ENCODE assay signal across 12 cellular contexts in the genomic region with DNA sequence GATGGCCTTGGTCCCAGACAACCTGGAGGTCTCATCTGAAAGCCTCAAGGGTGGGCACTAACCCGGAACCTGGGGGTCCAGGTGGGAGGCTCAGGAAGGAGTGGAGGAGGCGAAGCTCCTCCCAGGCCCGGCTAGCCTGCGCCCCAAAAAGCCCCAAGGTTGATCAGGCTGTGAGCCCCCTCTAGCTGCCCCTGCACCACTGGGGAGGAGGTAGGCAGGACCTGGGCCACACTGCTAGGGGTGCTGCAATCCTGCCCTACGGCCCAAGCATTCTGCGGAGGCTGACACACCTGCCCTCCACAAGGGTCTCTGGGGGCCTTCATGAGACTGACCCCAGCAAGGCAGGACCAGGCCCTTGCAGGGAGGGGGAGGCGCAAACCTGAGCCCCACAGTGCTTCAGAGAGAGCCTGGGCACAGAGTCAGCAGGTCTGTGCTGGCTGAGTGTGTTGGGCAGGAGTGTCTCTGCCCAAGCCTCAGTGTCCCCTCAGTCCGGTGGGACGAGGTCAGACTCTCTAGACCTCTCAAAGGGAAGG. TPM values are rescaled to one million over a fixed set of nuclear protein-coding genes. Genes with fewer than 3 reads are reported as not detected.
A peak's percentile ranks its signal among the peaks of the same experiment; 100 is the strongest.
DNase-seq lines count a peak whose midpoint lies in the region; ATAC-seq, FAIRE-seq and TF ChIP-seq lines count a peak whose summit lies in the region.
"Had no signal": no experiment of that assay in that cellular context is flagged by ENCODE, and none has a peak within 500 bp of the region (broad histone marks: within the 10 kb centered on the region; RNA-seq: fewer than 3 reads in every experiment).

No MANE protein-coding gene starts in this region.

- H3K27ac Mint-ChIP-seq in stimulated activated memory B cell treated with anti-CD40 and anti-IgM and Interleukin-4, amounts not matched to agents 10 μg/mL and 1 μg/mL and 100 μg/mL, for 72 hours = no peak overlapping the region

- H4K20me1 ChIP-seq in H1 (replicated peaks in 1 of 2; ENCODE audit: control insufficient read depth in 1 of 2, insufficient read depth in 2 of 2, low read length in 2 of 2) = peaks cover 3 to 18% of the 10 kb centered on the region in 2 experiments

- TF ChIP-seq POLR2A in H1 (IDR thresholded peaks at IDR 0.05; ENCODE audit: control extremely low read depth in 1 of 2, low read depth in 2 of 2, low read length in 2 of 2) = no peak

- no peaks in the 10 kb centered on the region for H3K36me3 Mint-ChIP-seq in stimulated activated memory B cell treated with anti-CD40 and anti-IgM and Interleukin-4, amounts not matched to agents 10 μg/mL and 1 μg/mL and 100 μg/mL, for 72 hours

- H3K9ac ChIP-seq in H1 (replicated peaks in 1 of 4; ENCODE audit: extremely low read depth in 1 of 4, low read depth in 3 of 4, low read length in 3 of 4) (no peak overlapping the region), mucosa of rectum (ENCODE audit: low read depth in 1 of 2, low read length in 2 of 2) (peak overlapping the region in 1 of 2 donors; percentile 28)

- H3K36me3 ChIP-seq in HEK293 (ENCODE audit: control insufficient read depth in 2 of 2, insufficient read depth in 1 of 2, low read length in 2 of 2) (no peaks in the 10 kb centered on the region), H1 (ENCODE audit: control insufficient read depth in 2 of 4, insufficient read depth in 4 of 4, low read length in 3 of 4) (no peaks in the 10 kb centered on the region), mucosa of rectum (ENCODE audit: control insufficient read depth in 2 of 2, insufficient read depth in 2 of 2, low read length in 2 of 2) (no peaks in the 10 kb centered on the region)
- H3K36me3 ChIP-seq: BE2C had no signal

- H3K4me3 ChIP-seq in HEK293 (ENCODE audit: low read depth, low read length) = no peak overlapping the region
- no peak overlapping the region for H3K4me3 ChIP-seq in H1 (ENCODE audit: extremely low read depth in 1 of 4, insufficient read depth in 2 of 4, low read depth in 3 of 4, low read length in 4 of 4)
- H3K4me3 ChIP-seq in mucosa of rectum (ENCODE audit: low read length in 2 of 2) = no peak overlapping the region

- H2BK5ac ChIP-seq in H1 (ENCODE audit: low read depth, low read length) = no peak overlapping the region

- no peak overlapping the region for H2AFZ ChIP-seq in H1 (ENCODE audit: low read length)

- TF ChIP-seq CTCF in HEK293 (tag by site-specific recombination; IDR thresholded peaks at IDR 0.05) (no peak), H1 (IDR thresholded peaks at IDR 0.05; ENCODE audit: control extremely low read depth in 1 of 3, insufficient read depth in 1 of 3, low read depth in 1 of 3, low read length in 3 of 3) (no peak)

- TF ChIP-seq EP300 in H1 (IDR thresholded peaks at IDR 0.05; ENCODE audit: borderline replicate concordance in 1 of 2, low read depth in 2 of 2, low read length in 2 of 2) = no peak

- peaks cover 0 to 47% of the 10 kb centered on the region in 2 experiments; a peak in 2 of 4 replicates for H3K79me2 ChIP-seq in H1 (ENCODE audit: control insufficient read depth in 1 of 2, insufficient read depth in 2 of 2, low read length in 2 of 2)

- H3K27ac ChIP-seq in HEK293 (ENCODE audit: extremely low read depth, low read depth, low read length) = no peak overlapping the region
- no peak overlapping the region for H3K27ac ChIP-seq in H1 (ENCODE audit: low read depth, low read length)
- peak overlapping the region; percentile 48 to 63 for H3K27ac ChIP-seq in mucosa of rectum (ENCODE audit: low read depth in 2 of 2, low read length in 2 of 2)

- no peak overlapping the region for H3K56ac ChIP-seq in H1 (replicated peaks; ENCODE audit: insufficient read length, low read depth, low read length)

- H3K4me2 ChIP-seq in H1 (ENCODE audit: insufficient read depth in 1 of 2, low read depth in 2 of 2, low read length in 2 of 2) = no peak overlapping the region

- H4K91ac ChIP-seq in H1 (replicated peaks; ENCODE audit: insufficient read length, low read length) = no peak overlapping the region

- no peak overlapping the region for H3K23ac ChIP-seq in H1 (ENCODE audit: insufficient read length)

- H3K9me3 Mint-ChIP-seq in stimulated activated memory B cell treated with anti-CD40 and anti-IgM and Interleukin-4, amounts not matched to agents 10 μg/mL and 1 μg/mL and 100 μg/mL, for 72 hours = no peaks in the 10 kb centered on the region

- no peak overlapping the region for H2BK20ac ChIP-seq in H1 (ENCODE audit: low read length)

- no peak overlapping the region for H3K4ac ChIP-seq in H1 (replicated peaks; ENCODE audit: insufficient read length, low read depth, low read length)

- no peaks in the 10 kb centered on the region for H3K27me3 Mint-ChIP-seq in stimulated activated memory B cell treated with anti-CD40 and anti-IgM and Interleukin-4, amounts not matched to agents 10 μg/mL and 1 μg/mL and 100 μg/mL, for 72 hours

- POLR2A ChIA-PET in HEK293 (lab: Yijun Ruan, JAX) = no interaction called here
- POLR2A ChIA-PET in H1 (lab: Charles Lee; ENCODE audit: partially characterized antibody) = interaction anchor here (0.7 kb wide), 1 partner anchor 18 kb away, joined by 3 read pairs; no protein-coding TSS in a partner anchor

- H4K8ac ChIP-seq in H1 (ENCODE audit: extremely low read depth, insufficient read depth, low read length) = peak overlapping the region; percentile 72

- no peaks in the 10 kb centered on the region for H3K27me3 ChIP-seq in H1 (replicated peaks in 1 of 4; ENCODE audit: control insufficient read depth in 3 of 4, extremely low read depth in 1 of 4, insufficient read depth in 3 of 4, low read length in 3 of 4)
- no peaks in the 10 kb centered on the region for H3K27me3 ChIP-seq in mucosa of rectum (ENCODE audit: control insufficient read depth in 2 of 2, insufficient read depth in 2 of 2, low read length in 2 of 2)
- H3K27me3 ChIP-seq: BE2C had no signal

- no peak for DNase-seq in H1 (ENCODE audit: low read depth in 1 of 2, low spot score in 2 of 2)
- no peak for DNase-seq in NCI-H69 (lab: John Stamatoyannopoulos, UW)
- no peak for DNase-seq in DMS79 (lab: John Stamatoyannopoulos, UW)
- DNase-seq in NCI-H82 (lab: John Stamatoyannopoulos, UW) = no peak
- DNase-seq: BE2C, NCI-H1105 treated with DMSO at 0.1 percent for 48 hours, NCI-H2171, RPMI8226 had no signal

- TF ChIP-seq RAD21 in H1 (IDR thresholded peaks at IDR 0.05 in 1 of 2, conservative IDR thresholded peaks at IDR 0.05 in 1 of 2; ENCODE audit: low read depth in 2 of 2, low read length in 2 of 2) = no peak

- H3K79me1 ChIP-seq in H1 (ENCODE audit: low read depth, low read length) = peaks cover 31% of the 10 kb centered on the region

- H3K23me2 ChIP-seq in H1 (ENCODE audit: low read depth, low read length) = peaks cover 2% of the 10 kb centered on the region; the same call in 1 of the 2 replicates

- no peaks in the 10 kb centered on the region for H3K4me1 Mint-ChIP-seq in stimulated activated memory B cell treated with anti-CD40 and anti-IgM and Interleukin-4, amounts not matched to agents 10 μg/mL and 1 μg/mL and 100 μg/mL, for 72 hours

- H2BK12ac ChIP-seq in H1 (ENCODE audit: low read depth, low read length) = no peak overlapping the region

- CTCF ChIA-PET in HEK293 (lab: Yijun Ruan, JAX) = interaction anchor here (1.0 kb wide), 1 partner anchor 13 kb away, joined by 3 read pairs; no protein-coding TSS in a partner anchor
- CTCF ChIA-PET in H1 (lab: Charles Lee; ENCODE audit: partially characterized antibody) = interaction anchor here (0.6 to 3.7 kb wide), 4 partner anchors 10 to 29 kb away, joined by 3 to 19 read pairs (median 4); no protein-coding TSS in a partner anchor

- H4K5ac ChIP-seq in H1 (ENCODE audit: insufficient read length, low read depth, low read length) = no peak overlapping the region

- no peak overlapping the region for H2BK120ac ChIP-seq in H1 (replicated peaks; ENCODE audit: low read depth, low read length)

- no peak overlapping the region for H2AK5ac ChIP-seq in H1 (ENCODE audit: low read depth, low read length)

- H3K14ac ChIP-seq in H1 (ENCODE audit: insufficient read length) = no peak overlapping the region

- H3K4me1 ChIP-seq in HEK293 (ENCODE audit: control insufficient read depth, insufficient read depth, low read length) (no peaks in the 10 kb centered on the region; the same call in 1 of the 2 replicates), H1 (replicated peaks in 1 of 4; ENCODE audit: control insufficient read depth in 3 of 4, insufficient read depth in 4 of 4, low read length in 3 of 4) (peaks cover 0 to 11% (median 5%) of the 10 kb centered on the region in 4 experiments; a peak in 5 of 7 replicates), mucosa of rectum (ENCODE audit: control insufficient read depth in 2 of 2, insufficient read depth in 2 of 2, low read length in 2 of 2) (peaks cover 34 to 46% of the 10 kb centered on the region in 2 donors)

- ATAC-seq in stimulated activated memory B cell treated with anti-CD40 and anti-IgM and Interleukin-4, amounts not matched to agents 10 μg/mL and 1 μg/mL and 100 μg/mL, for 72 hours = peak; percentile 11

- H2BK15ac ChIP-seq in H1 (ENCODE audit: low read length) = no peak overlapping the region

- no peak overlapping the region for H3K4me3 Mint-ChIP-seq in stimulated activated memory B cell treated with anti-CD40 and anti-IgM and Interleukin-4, amounts not matched to agents 10 μg/mL and 1 μg/mL and 100 μg/mL, for 72 hours

- H3K18ac ChIP-seq in H1 (ENCODE audit: extremely low read depth, low read length) = peak overlapping the region; percentile 24; the same call in 1 of the 2 replicates

- H3K9me3 ChIP-seq in HEK293 (ENCODE audit: control insufficient read depth, insufficient read depth, low read depth, low read length) (no peaks in the 10 kb centered on the region), H1 (ENCODE audit: insufficient read depth in 2 of 2, low read depth in 1 of 2, low read length in 1 of 2) (no peaks in the 10 kb centered on the region), mucosa of rectum (ENCODE audit: control insufficient read depth in 2 of 2, low read length in 2 of 2) (no peaks in the 10 kb centered on the region)
- H3K9me3 ChIP-seq: BE2C had no signal

- no peak for FAIRE-seq in H1 (lab: Jason Lieb, UNC)
- FAIRE-seq: H54 had no signal

- 88% methylated on average over 7 of the region's 9 CpGs; no CpG with 5 or more reads in 1 of the 2 experiments for WGBS in H1 (ENCODE audit: extremely low coverage in 1 of 2, insufficient coverage in 1 of 2, insufficient read length in 1 of 2, insufficient replicate concordance in 2 of 2, low coverage in 1 of 2, low lambda C conversion rate in 2 of 2, missing lambda C conversion rate in 1 of 2), 2 experiments

TF ChIP-seq in H1, 55 proteins besides CTCF, POLR2A, EP300 and RAD21 (continues in another document):
- TF ChIP-seq KDM1A (IDR thresholded peaks at IDR 0.05; ENCODE audit: borderline replicate concordance, low read length) (no peak), BRCA1 (IDR thresholded peaks at IDR 0.05; ENCODE audit: low read depth, low read length) (no peak)

RNA-seq across cellular contexts. Expression of gene CCDC85C, which starts 51.9 kb away (rescaled TPM):
- 35.8 and 38.6 TPM in 2 replicates for total RNA-seq in H1 (2021; fragmentation: NEBNext Ultra II Directional; extraction: Animal tissue kit (Norgen Biotek cat#: 25700))
- polyA plus RNA-seq in H1 (2011; rRNA removed) = 16.8 and 26.4 TPM in 2 replicates
- 18.1 TPM for polyA plus RNA-seq in H1 (2011; cell fraction: cytosol; rRNA removed)
- polyA plus RNA-seq in H1 (2011; cell fraction: nucleus; rRNA removed) = 31.7 TPM
- 18.2 to 30.0 TPM (median 25.2 TPM) in 4 replicates for polyA plus RNA-seq in H1 (2012, experiment 1 of 2)
- 32.9 TPM for polyA plus RNA-seq in H1 (2012, experiment 2 of 2)
- 15.1 TPM for polyA plus RNA-seq in H1 (2013, experiment 1 of 2)
- polyA plus RNA-seq in H1 (2013, experiment 2 of 2) = 15.5 TPM
- 22.2 and 22.8 TPM in 2 replicates for polyA minus RNA-seq in H1 (2011; rRNA and poly(A)+ RNA removed)
- polyA minus RNA-seq in H1 (2011; cell fraction: cytosol; rRNA and poly(A)+ RNA removed) = 23.3 TPM
- 19.6 TPM for polyA minus RNA-seq in H1 (2011; cell fraction: nucleus; rRNA and poly(A)+ RNA removed)

Comparison
In these comparisons a context has a peak if more than half of its experiments do, and no peak if none do; other contexts are left out.
1. H3K27ac ChIP-seq: peak in mucosa of rectum (2 of 2); none in HEK293 (single experiment) and H1 (single experiment).